10 cellular contexts compared by ENCODE assay signal in genomic region chr7:85749715-85750453, GRCh38.
DNase-seq lines count a peak whose midpoint lies in the region; ATAC-seq and TF ChIP-seq lines count a peak whose summit lies in the region.
"Had no signal": no experiment of that assay in that cellular context is flagged by ENCODE, and none has a peak within 500 bp of the region (broad histone marks: within the 10 kb centered on the region; RNA-seq: fewer than 3 reads in every experiment).

No MANE protein-coding gene starts in this region.

- no peaks in the 10 kb centered on the region for H3K36me3 ChIP-seq in endodermal cell (ENCODE audit: control insufficient read depth, insufficient read depth, low read length)

- no peak overlapping the region for H3K4me3 ChIP-seq in endodermal cell (ENCODE audit: low read length)

- H3K9me3 Mint-ChIP-seq in endodermal cell = peaks cover 22% of the 10 kb centered on the region
- no peaks in the 10 kb centered on the region for H3K9me3 Mint-ChIP-seq in activated CD8-positive, alpha-beta T cell treated with anti-CD3 and anti-CD28 coated beads, Interleukin-2, amount 10 ng/mL, durations not matched to agents 7 days and 5 days (ENCODE audit: insufficient read depth)

- no peak overlapping the region for H3K27ac ChIP-seq in endodermal cell (ENCODE audit: low read depth, low read length)

- DNase-seq in Daoy (ENCODE audit: low read depth) (peak; percentile 4), endodermal cell (peak; percentile 83), putamen (ENCODE audit: low spot score) (no peak), C1 segment of cervical spinal cord (lab: John Stamatoyannopoulos, UW) (no peak), GM13976 (ENCODE audit: low spot score) (no peak)
- no peak for DNase-seq in activated CD8-positive, alpha-beta T cell treated with anti-CD3 and anti-CD28 coated beads, Interleukin-2, amount 10 ng/mL, durations not matched to agents 7 days and 5 days
- DNase-seq: effector CD4-positive, alpha-beta T cell had no signal

- H3K9me3 ChIP-seq in endodermal cell (ENCODE audit: control insufficient read depth, low read length) = peaks cover 22% of the 10 kb centered on the region

- no peak for TF ChIP-seq CTCF in endodermal cell (conservative IDR thresholded peaks at IDR 0.05)
- no peak for TF ChIP-seq CTCF in GM13976 (IDR thresholded peaks at IDR 0.05; ENCODE audit: borderline replicate concordance, control extremely low read depth, extremely low read depth, insufficient read depth, missing control alignments)

- H3K36me3 Mint-ChIP-seq in endodermal cell (ENCODE audit: low read depth) = peaks cover 6% of the 10 kb centered on the region
- no peaks in the 10 kb centered on the region for H3K36me3 Mint-ChIP-seq in activated CD8-positive, alpha-beta T cell treated with anti-CD3 and anti-CD28 coated beads, Interleukin-2, amount 10 ng/mL, durations not matched to agents 7 days and 5 days (ENCODE audit: low read depth)
- H3K36me3 Mint-ChIP-seq: activated naive CD4-positive, alpha-beta T cell treated with anti-CD3 and anti-CD28 coated beads, Interleukin-2, amount 10 ng/mL, durations not matched to agents 7 days and 5 days had no signal

- H3K9ac ChIP-seq in endodermal cell (ENCODE audit: extremely low read depth, low read length, poor library complexity, severe bottlenecking) = no peak overlapping the region

- CTCF ChIA-PET in activated CD8-positive, alpha-beta T cell treated with anti-CD3 and anti-CD28 coated beads, Interleukin-2, amount 10 ng/mL, durations not matched to agents 7 days and 5 days (lab: Charles Lee) = no interaction called here

- WGBS in endodermal cell (ENCODE audit: insufficient coverage in 1 of 2, insufficient read length in 1 of 2), 2 experiments = 81 to 100% methylated on average over 3 to 13 of the region's 13 CpGs

- peaks cover 6% of the 10 kb centered on the region for H3K4me1 Mint-ChIP-seq in endodermal cell
- no peaks in the 10 kb centered on the region for H3K4me1 Mint-ChIP-seq in activated CD8-positive, alpha-beta T cell treated with anti-CD3 and anti-CD28 coated beads, Interleukin-2, amount 10 ng/mL, durations not matched to agents 7 days and 5 days (ENCODE audit: low read depth)
- H3K4me1 Mint-ChIP-seq: activated naive CD4-positive, alpha-beta T cell treated with anti-CD3 and anti-CD28 coated beads, Interleukin-2, amount 10 ng/mL, durations not matched to agents 7 days and 5 days had no signal

- H3K27me3 Mint-ChIP-seq in endodermal cell (ENCODE audit: insufficient read depth) = peaks cover 62% of the 10 kb centered on the region
- H3K27me3 Mint-ChIP-seq in activated CD8-positive, alpha-beta T cell treated with anti-CD3 and anti-CD28 coated beads, Interleukin-2, amount 10 ng/mL, durations not matched to agents 7 days and 5 days (ENCODE audit: low read depth) = no peaks in the 10 kb centered on the region
- H3K27me3 Mint-ChIP-seq: activated naive CD4-positive, alpha-beta T cell treated with anti-CD3 and anti-CD28 coated beads, Interleukin-2, amount 10 ng/mL, durations not matched to agents 7 days and 5 days had no signal

- no peak overlapping the region for H3K4me3 Mint-ChIP-seq in endodermal cell
- H3K4me3 Mint-ChIP-seq in activated CD8-positive, alpha-beta T cell treated with anti-CD3 and anti-CD28 coated beads, Interleukin-2, amount 10 ng/mL, durations not matched to agents 7 days and 5 days = no peak overlapping the region
- H3K4me3 Mint-ChIP-seq: activated naive CD4-positive, alpha-beta T cell treated with anti-CD3 and anti-CD28 coated beads, Interleukin-2, amount 10 ng/mL, durations not matched to agents 7 days and 5 days had no signal

- no peaks in the 10 kb centered on the region for H3K27me3 ChIP-seq in endodermal cell (ENCODE audit: control insufficient read depth, insufficient read depth, low read length, poor library complexity, severe bottlenecking)

- no peak overlapping the region for H3K27ac Mint-ChIP-seq in endodermal cell
- no peak overlapping the region for H3K27ac Mint-ChIP-seq in activated CD8-positive, alpha-beta T cell treated with anti-CD3 and anti-CD28 coated beads, Interleukin-2, amount 10 ng/mL, durations not matched to agents 7 days and 5 days
- H3K27ac Mint-ChIP-seq: activated naive CD4-positive, alpha-beta T cell treated with anti-CD3 and anti-CD28 coated beads, Interleukin-2, amount 10 ng/mL, durations not matched to agents 7 days and 5 days had no signal

- POLR2A ChIA-PET in activated CD8-positive, alpha-beta T cell treated with anti-CD3 and anti-CD28 coated beads, Interleukin-2, amount 10 ng/mL, durations not matched to agents 7 days and 5 days (lab: Charles Lee) = no interaction called here

- H3K4me1 ChIP-seq in endodermal cell (ENCODE audit: control insufficient read depth, insufficient read depth, low read length) = no peaks in the 10 kb centered on the region

- ATAC-seq in GM21529 (IDR thresholded peaks at IDR 0.05; ENCODE audit: unreplicated experiment) (peak; percentile 32), HG03280 (IDR thresholded peaks at IDR 0.05; ENCODE audit: unreplicated experiment) (peak; percentile 37)
- ATAC-seq in activated CD8-positive, alpha-beta T cell treated with anti-CD3 and anti-CD28 coated beads, Interleukin-2, amount 10 ng/mL, durations not matched to agents 7 days and 5 days = no peak

- in situ Hi-C loops in GM13976 (cut with MboI; ENCODE audit: low sequenced_read_pairs, unreplicated experiment) = loop anchor here (25.0 kb wide), 1 partner anchor 713 kb away; no protein-coding TSS in a partner anchor

Comparison
In these comparisons a context has a peak if more than half of its experiments do, and no peak if none do; other contexts are left out.
1. DNase-seq: peak in Daoy (single experiment) and endodermal cell (single experiment); none in putamen (single experiment), activated CD8-positive, alpha-beta T cell treated with anti-CD3 and anti-CD28 coated beads, Interleukin-2, amount 10 ng/mL, durations not matched to agents 7 days and 5 days (single experiment), C1 segment of cervical spinal cord (0 of 14) and GM13976 (single experiment).